7 cellular contexts compared by ENCODE assay signal in the genomic region with DNA sequence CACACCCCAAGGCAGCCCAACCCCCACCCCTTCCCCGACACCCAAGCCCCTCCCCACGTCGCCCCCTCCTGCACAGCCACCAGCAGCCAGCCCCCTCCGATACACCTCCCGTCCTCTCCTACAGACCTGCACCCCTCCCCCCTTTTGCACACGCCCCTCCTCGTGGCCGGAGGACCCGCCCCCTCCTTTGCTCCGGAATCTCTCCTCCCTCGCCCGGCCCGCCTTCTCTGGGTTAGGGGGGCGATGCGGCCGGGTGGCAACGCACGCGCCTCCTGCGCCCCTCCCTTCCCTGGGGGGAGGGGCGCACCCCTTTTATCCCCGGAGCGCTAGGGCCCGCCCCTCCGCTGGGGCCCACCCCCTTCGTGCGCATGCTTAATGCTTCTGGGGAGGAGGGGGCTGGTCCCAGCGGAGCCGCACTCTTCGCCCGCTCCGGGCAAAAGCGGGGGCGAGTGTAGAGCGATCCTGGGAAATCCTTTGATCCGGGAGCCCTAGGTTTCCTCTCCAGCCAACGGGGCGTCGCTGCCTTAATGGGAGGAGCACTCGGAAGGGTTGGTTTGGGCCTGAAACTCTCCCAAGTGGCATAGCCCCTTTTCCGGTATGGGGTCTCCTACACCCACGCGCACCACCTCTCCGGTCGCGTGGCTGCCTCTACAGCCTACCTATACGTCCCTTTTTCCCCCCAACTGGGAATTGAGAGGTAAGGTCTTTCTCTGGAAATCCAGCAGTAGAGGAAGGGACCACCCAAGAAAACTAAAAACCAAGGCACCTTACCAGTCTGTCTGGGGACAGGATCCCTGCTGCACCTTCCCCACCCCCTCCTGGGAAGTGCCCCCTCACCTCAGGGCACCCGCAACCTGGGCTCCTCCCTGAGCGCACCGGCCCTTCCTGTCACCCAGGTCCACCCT. TPM values are rescaled to one million over a fixed set of nuclear protein-coding genes. Genes with fewer than 3 reads are reported as not detected.
DNase-seq lines count a peak whose midpoint lies in the region; ATAC-seq and TF ChIP-seq lines count a peak whose summit lies in the region.

No MANE protein-coding gene starts in this region.

- 4 to 6% methylated on average over 42 to 50 of the region's 50 CpGs for WGBS in heart right ventricle, 2 donors
- WGBS in trophoblast cell (ENCODE audit: extremely low coverage, insufficient coverage, insufficient read length), result no CpG with 5 or more reads among the region's 50 CpGs

- H3K27me3 Mint-ChIP-seq in T-cell, result no peaks in the 10 kb centered on the region

- peak overlapping the region; percentile 35 for H2BK120ac ChIP-seq in trophoblast cell (ENCODE audit: insufficient read depth, low read length, poor library complexity)

- intact Hi-C loops in heart right ventricle (cut with DNase I), result loop anchor here in 4 of 10 donors (5.0 to 10.0 kb wide), 3 partner anchors 50 to 60 kb away; no protein-coding TSS in a partner anchor

- H3K9me3 ChIP-seq in heart right ventricle (no peaks in the 10 kb centered on the region), trophoblast cell (ENCODE audit: insufficient read depth, low read depth, low read length) (no peaks in the 10 kb centered on the region)

- peaks cover 19% of the 10 kb centered on the region for H3K79me1 ChIP-seq in trophoblast cell (ENCODE audit: low read length)

- POLR2A ChIA-PET in T-cell (lab: Charles Lee), result no interaction called here

- peak overlapping the region; percentile 54 for H3K14ac ChIP-seq in trophoblast cell (ENCODE audit: low read length)

- TF ChIP-seq CTCF in heart right ventricle (IDR thresholded peaks at IDR 0.05), result no peak

- CTCF ChIA-PET in T-cell (lab: Charles Lee), result no interaction called here

- no peaks in the 10 kb centered on the region for H3K9me3 Mint-ChIP-seq in T-cell

- H3K4me3 ChIP-seq in heart right ventricle (peak overlapping the region in 9 of 10 donors; percentile 50 to 83 (median 73)), trophoblast cell (ENCODE audit: low read depth, low read length) (peak overlapping the region; percentile 77)

- H4K12ac ChIP-seq in trophoblast cell (ENCODE audit: low read depth, low read length), result no peak overlapping the region

- peak overlapping the region; percentile 70 to 90 (median 72) for H3K4me3 Mint-ChIP-seq in T-cell

- peak overlapping the region; percentile 52 for H4K8ac ChIP-seq in trophoblast cell (ENCODE audit: low read depth, low read length)

- no peak overlapping the region for H4K91ac ChIP-seq in trophoblast cell (ENCODE audit: low read depth, low read length)

- H3K79me2 ChIP-seq in trophoblast cell (ENCODE audit: control insufficient read depth, insufficient read depth, low read length, poor library complexity), result peaks cover 10% of the 10 kb centered on the region

- peak; percentile 66 for TF ChIP-seq POLR2A in GM18526 (IDR thresholded peaks at IDR 0.05; ENCODE audit: extremely low read depth, insufficient read length)

- H3K27me3 ChIP-seq in heart right ventricle, result peaks cover 0 to 9% (median 0%) of the 10 kb centered on the region in 7 donors
- H3K27me3 ChIP-seq in trophoblast cell (ENCODE audit: insufficient read depth, low read length), result no peaks in the 10 kb centered on the region

- H2AFZ ChIP-seq in trophoblast cell (ENCODE audit: insufficient read depth, low read length, poor library complexity), result no peak overlapping the region

- no peak overlapping the region for H3K23ac ChIP-seq in trophoblast cell (ENCODE audit: low read length)

- peaks cover 31 to 35% (median 31%) of the 10 kb centered on the region in 3 donors for H3K4me1 Mint-ChIP-seq in T-cell

- peak overlapping the region; percentile 57 for H3K9ac ChIP-seq in trophoblast cell (ENCODE audit: low read length)

- no peak overlapping the region for H2AK5ac ChIP-seq in trophoblast cell (ENCODE audit: low read length)

- peak overlapping the region; percentile 9 for H3K4ac ChIP-seq in trophoblast cell (ENCODE audit: low read depth, low read length)

- H3K4me1 ChIP-seq in heart right ventricle (peaks cover 5 to 57% (median 27%) of the 10 kb centered on the region in 9 donors), trophoblast cell (ENCODE audit: control insufficient read depth in 1 of 2, insufficient read depth in 2 of 2, low read length in 2 of 2) (peaks cover 0 to 9% of the 10 kb centered on the region in 2 experiments)

- H3K27ac ChIP-seq in heart right ventricle (peak overlapping the region in 9 of 10 donors; percentile 83 to 98 (median 96)), trophoblast cell (ENCODE audit: low read depth, low read length) (no peak overlapping the region)

- peak overlapping the region; percentile 23 for H3K18ac ChIP-seq in trophoblast cell (ENCODE audit: low read length)

- H3K36me3 ChIP-seq in heart right ventricle (no peaks in the 10 kb centered on the region), trophoblast cell (ENCODE audit: control insufficient read depth in 1 of 2, insufficient read depth in 2 of 2, low read length in 2 of 2) (peaks cover 0 to 2% of the 10 kb centered on the region in 2 experiments)

- peak overlapping the region; percentile 82 for H3K4me2 ChIP-seq in trophoblast cell (ENCODE audit: low read length)

- H3K36me3 Mint-ChIP-seq in T-cell, result no peaks in the 10 kb centered on the region

- H3K27ac Mint-ChIP-seq in T-cell, result peak overlapping the region; percentile 79 to 84

- H2BK12ac ChIP-seq in trophoblast cell (ENCODE audit: low read length), result peak overlapping the region; percentile 28

- H2BK5ac ChIP-seq in trophoblast cell (ENCODE audit: low read depth, low read length, poor library complexity), result no peak overlapping the region

- ATAC-seq in T-cell (replicated peaks in 1 of 4) (peak; percentile 6 to 33 (median 12)), heart right ventricle (peak; percentile 34 to 71 (median 66))

- DNase-seq in NCI-H1436 (lab: John Stamatoyannopoulos, UW) (peak; percentile 93), T-cell (peak; percentile 53 to 82 (median 73)), amniotic stem cell (lab: John Stamatoyannopoulos, UW) (peak; percentile 90), heart right ventricle (peak; percentile 81 to 88), trophoblast cell (peak; percentile 48 to 65), ureter (ENCODE audit: low spot score) (peak; percentile 89)

RNA-seq across cellular contexts. Expression of gene SOX12, which starts 1.9 kb away (rescaled TPM):
- total RNA-seq in T-cell (10 to 100 TPM in 4 of 5 donors, 1 to 10 TPM in 1; 7.3 to 14.9 (median 11.4) TPM), heart right ventricle (10 to 100 TPM in 6 of 10 donors, 1 to 10 TPM in 4; 7.2 to 16.5 (median 10.9) TPM), ureter (7.4 TPM)
- 1 to 10 TPM; 4.5 to 5.2 TPM for polyA plus RNA-seq in heart right ventricle
- 15.3 and 15.5 TPM in 2 replicates for polyA plus RNA-seq in trophoblast cell (2013)

RNA-seq across cellular contexts. Expression of gene NRSN2, which starts 19.6 kb away (rescaled TPM):
- total RNA-seq in T-cell (1 to 10 TPM in 4 of 5 donors, under 1 TPM in 1; 0.70 to 1.8 (median 1.3) TPM), heart right ventricle (10 to 100 TPM; 12.1 to 32.3 (median 19.1) TPM), ureter (31.4 TPM)
- 10 to 100 TPM; 31.1 to 53.9 TPM for polyA plus RNA-seq in heart right ventricle
- 26.5 and 26.8 TPM in 2 replicates for polyA plus RNA-seq in trophoblast cell (2013)

RNA-seq across cellular contexts. Expression of gene ZCCHC3, which starts 29.9 kb away (rescaled TPM):
- 10 to 100 TPM; 16.7 to 30.2 (median 27.3) TPM for total RNA-seq in T-cell
- 10 to 100 TPM in 7 of 10 donors, 1 to 10 TPM in 3; 8.2 to 12.8 (median 10.7) TPM for total RNA-seq in heart right ventricle
- polyA plus RNA-seq in heart right ventricle, result 10 to 100 TPM in 1 of 2 donors, 1 to 10 TPM in 1; 7.7 to 10.8 TPM
- polyA plus RNA-seq in trophoblast cell (2013), result 16.5 and 17.9 TPM in 2 replicates
- 16.0 TPM for total RNA-seq in ureter

RNA-seq across cellular contexts. Expression of gene C20orf96, which starts 36.7 kb away (rescaled TPM):
- total RNA-seq in T-cell, result 1 to 10 TPM; 2.5 to 3.2 (median 2.8) TPM
- 1 to 10 TPM; 3.1 to 5.5 (median 4.5) TPM for total RNA-seq in heart right ventricle
- polyA plus RNA-seq in heart right ventricle, result 1 to 10 TPM; 3.5 to 4.1 TPM
- 6.2 and 7.1 TPM in 2 replicates for polyA plus RNA-seq in trophoblast cell (2013)
- 10.4 TPM for total RNA-seq in ureter

RNA-seq across cellular contexts. Expression of gene TRIB3, which starts 53.3 kb away (rescaled TPM):
- total RNA-seq in T-cell (10 to 100 TPM in 3 of 5 donors, 1 to 10 TPM in 2; 3.2 to 19.2 (median 16.0) TPM), heart right ventricle (1 to 10 TPM in 7 of 10 donors, under 1 TPM in 3; 0.33 to 4.3 (median 1.1) TPM), ureter (28.1 TPM)
- polyA plus RNA-seq in heart right ventricle, result 10 to 100 TPM in 1 of 2 donors, 1 to 10 TPM in 1; 1.4 to 10.6 TPM
- 30.6 and 32.9 TPM in 2 replicates for polyA plus RNA-seq in trophoblast cell (2013)

Comparison
In these comparisons a context has a peak if more than half of its experiments do, and no peak if none do; other contexts are left out.
1. RNA of gene NRSN2, which starts 19.6 kb away (total RNA-seq): 31.4 TPM in ureter (single experiment) and 12.1 to 32.3 TPM in heart right ventricle; 0.70 to 1.8 TPM in T-cell; every median in the first group is over 4 times any median in the second.
2. Peak in every context shown above with its lines, with median percentiles within 50 percentile points of each other: DNase-seq.